In the genomic region with DNA sequence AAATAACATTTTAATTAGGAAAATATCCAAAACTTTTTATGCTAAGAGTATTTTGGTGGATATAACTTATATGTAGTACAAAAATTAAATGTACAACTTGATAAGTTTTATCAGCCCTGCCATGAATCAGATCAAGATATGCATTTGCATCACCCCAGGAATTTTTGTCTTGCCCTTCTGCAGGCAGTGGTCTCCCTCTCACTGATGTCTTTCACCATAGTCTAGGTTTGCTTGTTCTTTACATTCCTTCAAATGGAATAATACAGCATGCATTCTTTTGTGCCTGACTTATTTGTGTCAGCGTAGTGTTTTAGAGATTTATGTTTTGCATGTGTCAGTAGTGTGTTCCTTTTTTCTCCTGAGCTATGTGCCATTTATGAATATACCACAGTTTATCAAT, we compare ENCODE assay signal across 26 cellular contexts. TPM values are rescaled to one million over a fixed set of nuclear protein-coding genes. Genes with fewer than 3 reads are reported as not detected.
"Had no signal": no experiment of that assay in that cellular context is flagged by ENCODE, and none has a peak within 500 bp of the region (broad histone marks: within the 10 kb centered on the region; RNA-seq: fewer than 3 reads in every experiment).

No MANE protein-coding gene starts in this region.

- H3K27ac Mint-ChIP-seq: mesothelial cell of epicardium; natural killer cell treated with Interleukin-12 subunit alpha and Interleukin-12 subunit beta and Interleukin-15 and Interleukin-18, amount 100 ng/mL, for 72 hours; progenitor cell of endocrine pancreas; stimulated activated effector memory CD8-positive, alpha-beta T cell treated with anti-CD3 and anti-CD28 coated beads, Interleukin-12 subunit alpha, Interleukin-12 subunit beta, amount 100 ng/mL, for 72 hours had no signal

- H3K4me1 Mint-ChIP-seq: mesothelial cell of epicardium; naive B cell; neural crest cell; stimulated activated effector memory CD8-positive, alpha-beta T cell treated with anti-CD3 and anti-CD28 coated beads, Interleukin-12 subunit alpha, Interleukin-12 subunit beta, amount 100 ng/mL, for 72 hours had no signal

- H3K9me3 Mint-ChIP-seq: mesothelial cell of epicardium; naive B cell; neural crest cell; stimulated activated effector memory CD8-positive, alpha-beta T cell treated with anti-CD3 and anti-CD28 coated beads, Interleukin-12 subunit alpha, Interleukin-12 subunit beta, amount 100 ng/mL, for 72 hours had no signal

- H3K4me1 ChIP-seq: esophagus muscularis mucosa, right lobe of liver, stomach, thyroid gland, vagina had no signal

- ATAC-seq: left lobe of liver; mucosa of descending colon; natural killer cell treated with Interleukin-12 subunit alpha and Interleukin-12 subunit beta and Interleukin-15 and Interleukin-18, amount 100 ng/mL, for 72 hours; right lobe of liver; stimulated activated effector memory CD8-positive, alpha-beta T cell treated with anti-CD3 and anti-CD28 coated beads, Interleukin-12 subunit alpha, Interleukin-12 subunit beta, amount 100 ng/mL, for 72 hours had no signal

- H3K27me3 ChIP-seq: esophagus muscularis mucosa, neutrophil, right lobe of liver, stomach, thyroid gland, vagina had no signal

- DNase-seq: dermis blood vessel endothelial cell; effector memory CD4-positive, alpha-beta T cell; kidney; mesenchymal stem cell; mucosa of descending colon; naive B cell; right lobe of liver; stimulated activated CD4-positive, alpha-beta T cell treated with anti-CD3 and anti-CD28 coated beads, Interleukin-12 subunit alpha, Interleukin-12 subunit beta, amount 100 ng/mL, for 4 hours; stimulated activated CD4-positive, alpha-beta T cell treated with anti-CD3 and anti-CD28 coated beads, Interleukin-1b, Interleukin-23, amount 100 ng/mL, for 48 hours; stimulated activated CD4-positive, alpha-beta T cell treated with anti-CD3 and anti-CD28 coated beads, Interleukin-4, amount 100 ng/mL, for 1 hour; stimulated activated naive CD4-positive, alpha-beta T cell treated with Interleukin-2 at 50 U/mL for 16 hours; stomach; thyroid gland; trophoblast cell had no signal

- H3K36me3 Mint-ChIP-seq: mesothelial cell of epicardium; naive B cell; natural killer cell treated with Interleukin-12 subunit alpha and Interleukin-12 subunit beta and Interleukin-15 and Interleukin-18, amount 100 ng/mL, for 72 hours; stimulated activated effector memory CD8-positive, alpha-beta T cell treated with anti-CD3 and anti-CD28 coated beads, Interleukin-12 subunit alpha, Interleukin-12 subunit beta, amount 100 ng/mL, for 72 hours had no signal

- H3K4me3 ChIP-seq: coronary artery, esophagus muscularis mucosa, mucosa of descending colon, right lobe of liver, smooth muscle cell, stomach, thyroid gland, vagina had no signal

- H3K36me3 ChIP-seq: esophagus muscularis mucosa, neutrophil, right lobe of liver, stomach, thyroid gland, vagina had no signal

- H3K4me3 Mint-ChIP-seq: mesothelial cell of epicardium; naive B cell; natural killer cell treated with Interleukin-12 subunit alpha and Interleukin-12 subunit beta and Interleukin-15 and Interleukin-18, amount 100 ng/mL, for 72 hours; neural crest cell; stimulated activated effector memory CD8-positive, alpha-beta T cell treated with anti-CD3 and anti-CD28 coated beads, Interleukin-12 subunit alpha, Interleukin-12 subunit beta, amount 100 ng/mL, for 72 hours had no signal

- H3K27ac ChIP-seq: coronary artery, esophagus muscularis mucosa, neutrophil, parathyroid adenoma, right lobe of liver, stomach, thyroid gland, vagina had no signal

- H3K27me3 Mint-ChIP-seq: natural killer cell treated with Interleukin-12 subunit alpha and Interleukin-12 subunit beta and Interleukin-15 and Interleukin-18, amount 100 ng/mL, for 72 hours; progenitor cell of endocrine pancreas had no signal

- H3K9me3 ChIP-seq: esophagus muscularis mucosa, mucosa of descending colon, neutrophil, right lobe of liver, stomach, thyroid gland, vagina had no signal

RNA-seq across cellular contexts. Expression of gene RNF180, which starts 36.3 kb away (rescaled TPM):
- total RNA-seq: natural killer cell treated with Interleukin-12 subunit alpha and Interleukin-12 subunit beta and Interleukin-15 and Interleukin-18, amount 100 ng/mL, for 72 hours had no signal
